Comparison of ENCODE assay signal across 11 cellular contexts in the genomic region with DNA sequence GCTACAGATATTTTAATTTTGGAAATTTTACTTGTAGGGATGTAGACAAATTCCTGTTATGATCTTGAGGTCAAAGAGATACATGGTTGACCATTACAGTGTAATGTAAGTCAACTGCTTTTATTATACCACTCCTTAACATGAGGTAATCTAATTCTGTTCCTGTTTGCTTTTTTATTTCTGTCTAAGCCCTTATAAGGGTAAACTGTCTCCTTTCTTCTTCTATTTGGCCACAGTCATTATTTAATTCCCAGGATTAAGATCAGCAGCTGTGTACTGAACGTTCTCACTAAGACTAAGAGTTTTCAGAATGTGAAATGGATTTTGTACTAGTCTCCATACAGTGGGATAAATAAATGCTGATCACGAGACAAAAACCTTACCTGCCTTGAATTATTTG. TPM values are rescaled to one million over a fixed set of nuclear protein-coding genes. Genes with fewer than 3 reads are reported as not detected.
DNase-seq lines count a peak whose midpoint lies in the region; ATAC-seq and TF ChIP-seq lines count a peak whose summit lies in the region.
"Had no signal": no experiment of that assay in that cellular context is flagged by ENCODE, and none has a peak within 500 bp of the region (broad histone marks: within the 10 kb centered on the region; RNA-seq: fewer than 3 reads in every experiment).

No MANE protein-coding gene starts in this region.

- no peak overlapping the region for H2BK5ac ChIP-seq in H9 (ENCODE audit: insufficient read length, low read length)

- DNase-seq in H9 (no peak), WTC11 (ENCODE audit: low spot score) (no peak), gastrocnemius medialis (no peak), left lung (no peak), MM.1S (no peak), GM03348 (ENCODE audit: low spot score) (no peak)
- DNase-seq in activated T-cell treated with anti-CD3 and anti-CD28 coated beads, Interleukin-2, amount 50 U/mL, for 4 hours = no peak
- DNase-seq: activated CD4-positive, alpha-beta T cell treated with anti-CD3 and anti-CD28 coated beads, Interleukin-2, amount 50 U/mL, for 48 hours had no signal

- no peak overlapping the region for H3K14ac ChIP-seq in H9 (ENCODE audit: insufficient read depth, low read length)

- H3K4me3 ChIP-seq in gastroesophageal sphincter (no peak overlapping the region), gastrocnemius medialis (peak overlapping the region in 1 of 4 donors; percentile 1), left lung (no peak overlapping the region), MM.1S (ENCODE audit: low read length) (no peak overlapping the region)

- H3K18ac ChIP-seq in H9 (ENCODE audit: insufficient read length, low read depth, low read length) = no peak overlapping the region

- in situ Hi-C loops in gastrocnemius medialis (cut with MboI; ENCODE audit: low sequenced_read_pairs in 4 of 4) = no loop called here

- H3F3A ChIP-seq in MM.1S (ENCODE audit: insufficient read depth, low read length) = no peaks in the 10 kb centered on the region

- no peak overlapping the region for H3K27ac ChIP-seq in H9 (ENCODE audit: insufficient read length, low read depth, low read length)
- peak overlapping the region; percentile 73 to 89 (median 84) for H3K27ac ChIP-seq in gastroesophageal sphincter
- H3K27ac ChIP-seq in gastrocnemius medialis = peak overlapping the region; percentile 78 to 86 (median 84)
- H3K27ac ChIP-seq in left lung = peak overlapping the region in 1 of 2 donors; percentile 28
- H3K27ac ChIP-seq in MM.1S (ENCODE audit: low read length) = no peak overlapping the region
- H3K27ac ChIP-seq: KMS-11 had no signal

- H3K4me2 ChIP-seq in H9 (ENCODE audit: insufficient read depth, insufficient read length, low read length) = no peak overlapping the region
- no peak overlapping the region for H3K4me2 ChIP-seq in MM.1S (ENCODE audit: low read depth, low read length)
- H3K4me2 ChIP-seq: KMS-11 had no signal

- TF ChIP-seq POLR2A in gastroesophageal sphincter (IDR thresholded peaks at IDR 0.05) = no peak
- TF ChIP-seq POLR2A in gastrocnemius medialis (IDR thresholded peaks at IDR 0.05) = no peak

- no peak overlapping the region for H3T11ph ChIP-seq in H9 (ENCODE audit: low read length)

- no peak overlapping the region for H4K91ac ChIP-seq in H9 (ENCODE audit: insufficient read length, low read depth, low read length)

- H4K20me1 ChIP-seq in H9 (ENCODE audit: control insufficient read depth, insufficient read depth, insufficient read length) (no peaks in the 10 kb centered on the region), MM.1S (ENCODE audit: insufficient read depth, low read length) (no peaks in the 10 kb centered on the region)

- H3K36me3 Mint-ChIP-seq in H9 (ENCODE audit: insufficient read depth in 1 of 3, low read depth in 3 of 3) (peaks cover 0 to 27% (median 21%) of the 10 kb centered on the region in 3 experiments; a peak in 5 of 7 replicates), WTC11 (peaks cover 30% of the 10 kb centered on the region)
- peaks cover 32% of the 10 kb centered on the region for H3K36me3 Mint-ChIP-seq in activated T-cell treated with anti-CD3 and anti-CD28 coated beads, Interleukin-2, amount 50 U/mL, for 4 hours (ENCODE audit: insufficient read depth)

- no peaks in the 10 kb centered on the region for H3K9me2 ChIP-seq in MM.1S (replicated peaks; ENCODE audit: insufficient read depth, low read length)

- POLR2A ChIA-PET in WTC11 (lab: Charles Lee) = no interaction called here

- H3K27ac Mint-ChIP-seq in H9 (peak overlapping the region in 2 of 3 experiments; percentile 7 to 62; a peak in 3 of 7 replicates), WTC11 (peak overlapping the region; percentile 93)
- H3K27ac Mint-ChIP-seq: activated naive CD8-positive, alpha-beta T cell had no signal

- intact Hi-C loops in gastrocnemius medialis (cut with DNase I; ENCODE audit: low total_unique reads) = loop anchor here (1.0 kb wide), 1 partner anchor 33 kb away; the partner anchor contains the start of genes C2CD3 and PPME1
- intact Hi-C loops in left lung (cut with DNase I) = no loop called here

- ATAC-seq in WTC11 = no peak
- no peak for ATAC-seq in gastroesophageal sphincter
- ATAC-seq in gastrocnemius medialis = peak in 1 of 2 donors; percentile 11
- ATAC-seq in left lung = no peak
- no peak for ATAC-seq in activated T-cell treated with anti-CD3 and anti-CD28 coated beads, Interleukin-2, amount 50 U/mL, for 4 hours

- no peak overlapping the region for H2AK5ac ChIP-seq in H9 (ENCODE audit: insufficient read length, low read length)

- no peak overlapping the region for H2BK15ac ChIP-seq in H9 (ENCODE audit: low read depth, low read length)

- H3K4me3 Mint-ChIP-seq in H9 (no peak overlapping the region), WTC11 (no peak overlapping the region)
- no peak overlapping the region for H3K4me3 Mint-ChIP-seq in activated T-cell treated with anti-CD3 and anti-CD28 coated beads, Interleukin-2, amount 50 U/mL, for 4 hours
- H3K4me3 Mint-ChIP-seq: activated naive CD8-positive, alpha-beta T cell had no signal

- peaks cover 3% of the 10 kb centered on the region; the same call in 1 of the 2 replicates for H3K4me1 ChIP-seq in H9 (ENCODE audit: insufficient read depth, low read length)
- H3K4me1 ChIP-seq in gastroesophageal sphincter = peaks cover 8 to 21% (median 9%) of the 10 kb centered on the region in 3 donors
- peaks cover 31 to 48% of the 10 kb centered on the region in 2 donors for H3K4me1 ChIP-seq in gastrocnemius medialis
- peaks cover 0 to 4% of the 10 kb centered on the region in 2 donors for H3K4me1 ChIP-seq in left lung
- no peaks in the 10 kb centered on the region for H3K4me1 ChIP-seq in MM.1S (ENCODE audit: low read length)

- no peak overlapping the region for H3K56ac ChIP-seq in H9 (ENCODE audit: insufficient read length, low read depth, low read length)

- peaks cover 25 to 32% of the 10 kb centered on the region in 2 experiments for H3K4me1 Mint-ChIP-seq in H9
- peaks cover 31% of the 10 kb centered on the region for H3K4me1 Mint-ChIP-seq in WTC11
- H3K4me1 Mint-ChIP-seq in activated T-cell treated with anti-CD3 and anti-CD28 coated beads, Interleukin-2, amount 50 U/mL, for 4 hours (ENCODE audit: low read depth) = no peaks in the 10 kb centered on the region

- no peak overlapping the region for H2AFZ ChIP-seq in H9 (ENCODE audit: low read length)
- H2AFZ ChIP-seq in MM.1S (ENCODE audit: low read length) = no peak overlapping the region

- H2BK120ac ChIP-seq in H9 (ENCODE audit: low read depth, low read length, poor library complexity, severe bottlenecking) = no peak overlapping the region

- H3K79me2 ChIP-seq in H9 (ENCODE audit: insufficient read depth, low read length) (no peaks in the 10 kb centered on the region), MM.1S (ENCODE audit: low read length) (no peaks in the 10 kb centered on the region)

- peaks cover 0 to 24% of the 10 kb centered on the region in 2 donors for H3K36me3 ChIP-seq in gastroesophageal sphincter
- peaks cover 0 to 17% of the 10 kb centered on the region in 2 donors for H3K36me3 ChIP-seq in gastrocnemius medialis
- H3K36me3 ChIP-seq in left lung = peaks cover 0 to 37% of the 10 kb centered on the region in 2 donors
- H3K36me3 ChIP-seq in MM.1S (replicated peaks; ENCODE audit: insufficient read depth, low read length) = no peaks in the 10 kb centered on the region

- no peak for TF ChIP-seq EP300 in gastroesophageal sphincter (IDR thresholded peaks at IDR 0.05)

- H3K23me2 ChIP-seq in H9 (ENCODE audit: insufficient read length, low read depth, low read length, poor library complexity, severe bottlenecking) = no peaks in the 10 kb centered on the region

- H3K4ac ChIP-seq in H9 (ENCODE audit: low read depth, low read length) = no peak overlapping the region

- no peak overlapping the region for H2BK20ac ChIP-seq in H9 (ENCODE audit: low read depth, low read length, poor library complexity, severe bottlenecking)

- no peak overlapping the region for H4K8ac ChIP-seq in H9 (replicated peaks; ENCODE audit: insufficient read length, low read depth, low read length)

- H3K9ac ChIP-seq in H9 (ENCODE audit: extremely low read depth, insufficient read length, low read length) = no peak overlapping the region
- no peak overlapping the region for H3K9ac ChIP-seq in MM.1S (ENCODE audit: low read length)
- H3K9ac ChIP-seq: KMS-11 had no signal

- no peaks in the 10 kb centered on the region for H3K27me3 Mint-ChIP-seq in H9 (ENCODE audit: low read depth)
- no peaks in the 10 kb centered on the region for H3K27me3 Mint-ChIP-seq in WTC11 (ENCODE audit: low read depth)
- no peaks in the 10 kb centered on the region for H3K27me3 Mint-ChIP-seq in activated T-cell treated with anti-CD3 and anti-CD28 coated beads, Interleukin-2, amount 50 U/mL, for 4 hours (ENCODE audit: low read depth)
- H3K27me3 Mint-ChIP-seq: activated naive CD8-positive, alpha-beta T cell had no signal

- H3K27me3 ChIP-seq in H9 (ENCODE audit: insufficient read depth, low read length) = no peaks in the 10 kb centered on the region
- no peaks in the 10 kb centered on the region for H3K27me3 ChIP-seq in gastroesophageal sphincter
- H3K27me3 ChIP-seq in gastrocnemius medialis = no peaks in the 10 kb centered on the region
- no peaks in the 10 kb centered on the region for H3K27me3 ChIP-seq in left lung
- H3K27me3 ChIP-seq in MM.1S (replicated peaks; ENCODE audit: insufficient read depth, low read length) = no peaks in the 10 kb centered on the region

- H3K23ac ChIP-seq in H9 (ENCODE audit: insufficient read length, low read depth, low read length) = no peak overlapping the region

- no CpG with 5 or more reads among the region's 2 CpGs for WGBS in H9 (ENCODE audit: extremely low coverage, insufficient read length, low lambda C conversion rate)
- WGBS in gastroesophageal sphincter (ENCODE audit: low coverage in 1 of 2), 2 donors = 33 to 36% methylated on average over 2 of the region's 2 CpGs

- H4K5ac ChIP-seq in H9 (ENCODE audit: insufficient read length, low read depth, low read length) = no peak overlapping the region

- TF ChIP-seq CTCF in H9 (conservative IDR thresholded peaks at IDR 0.05) = no peak
- no peak for TF ChIP-seq CTCF in WTC11 (IDR thresholded peaks at IDR 0.05)
- no peak for TF ChIP-seq CTCF in gastroesophageal sphincter (IDR thresholded peaks at IDR 0.05)
- TF ChIP-seq CTCF in gastrocnemius medialis (IDR thresholded peaks at IDR 0.05 in 4 of 5, conservative IDR thresholded peaks at IDR 0.05 in 1 of 5) = no peak
- TF ChIP-seq CTCF in left lung (IDR thresholded peaks at IDR 0.05) = no peak
- TF ChIP-seq CTCF in MM.1S (IDR thresholded peaks at IDR 0.05; ENCODE audit: low read length) = no peak

- H2BK12ac ChIP-seq in H9 (ENCODE audit: insufficient read length, low read depth, low read length) = no peak overlapping the region

- CTCF ChIA-PET in WTC11 (lab: Charles Lee) = no interaction called here

- no peaks in the 10 kb centered on the region for H3K9me3 Mint-ChIP-seq in H9
- no peaks in the 10 kb centered on the region for H3K9me3 Mint-ChIP-seq in WTC11
- H3K9me3 Mint-ChIP-seq in activated T-cell treated with anti-CD3 and anti-CD28 coated beads, Interleukin-2, amount 50 U/mL, for 4 hours = no peaks in the 10 kb centered on the region

- no peaks in the 10 kb centered on the region for H3K9me3 ChIP-seq in H9 (ENCODE audit: control insufficient read depth, low read depth, low read length)
- H3K9me3 ChIP-seq in gastroesophageal sphincter = no peaks in the 10 kb centered on the region
- H3K9me3 ChIP-seq in gastrocnemius medialis = no peaks in the 10 kb centered on the region
- no peaks in the 10 kb centered on the region for H3K9me3 ChIP-seq in left lung
- no peaks in the 10 kb centered on the region for H3K9me3 ChIP-seq in MM.1S (replicated peaks; ENCODE audit: insufficient read depth, low read length)

- no peaks in the 10 kb centered on the region for H3K79me1 ChIP-seq in H9 (ENCODE audit: insufficient read depth, low read depth, low read length, poor library complexity, severe bottlenecking)

RNA-seq across cellular contexts. Expression of gene C2CD3, which starts 32.8 kb away (rescaled TPM):
- total RNA-seq in H9 (2021) (22.0 and 25.9 TPM in 2 replicates), WTC11 (2021) (15.0 to 18.7 TPM (median 15.4 TPM) in 3 replicates), gastroesophageal sphincter (10 to 100 TPM; 11.4 to 30.1 (median 25.3) TPM), gastrocnemius medialis (10 to 100 TPM; 13.8 to 33.2 (median 16.4) TPM), left lung (10 to 100 TPM; 25.2 to 29.8 TPM)
- 10 to 100 TPM; 28.9 to 32.4 (median 29.8) TPM for total RNA-seq in activated T-cell treated with anti-CD3 and anti-CD28 coated beads, Interleukin-2, amount 50 U/mL, for 4 hours

RNA-seq across cellular contexts. Expression of gene PPME1, which starts 33.1 kb away (rescaled TPM):
- total RNA-seq in H9 (2021) = 39.4 and 40.7 TPM in 2 replicates
- 42.5 to 45.2 TPM (median 44.6 TPM) in 3 replicates for total RNA-seq in WTC11 (2021)
- 10 to 100 TPM; 27.1 to 45.3 (median 32.0) TPM for total RNA-seq in gastroesophageal sphincter
- total RNA-seq in gastrocnemius medialis = 10 to 100 TPM; 31.5 to 51.7 (median 43.2) TPM
- total RNA-seq in left lung = 10 to 100 TPM; 30.8 to 35.8 TPM
- total RNA-seq in activated T-cell treated with anti-CD3 and anti-CD28 coated beads, Interleukin-2, amount 50 U/mL, for 4 hours = 10 to 100 TPM; 27.7 to 38.3 (median 30.4) TPM

Comparison
In these comparisons a context has a peak if more than half of its experiments do, and no peak if none do; other contexts are left out.
1. H3K27ac ChIP-seq: peak in gastroesophageal sphincter (4 of 4) and gastrocnemius medialis (4 of 4); none in H9 (single experiment) and MM.1S (single experiment).